Comparison of ENCODE assay signal across 18 cellular contexts in genomic region chr12:104072099-104072498, GRCh38. TPM values are rescaled to one million over a fixed set of nuclear protein-coding genes. Genes with fewer than 3 reads are reported as not detected.
DNase-seq lines count a peak whose midpoint lies in the region; ATAC-seq and TF ChIP-seq lines count a peak whose summit lies in the region.
"Had no signal": no experiment of that assay in that cellular context is flagged by ENCODE, and none has a peak within 500 bp of the region (broad histone marks: within the 10 kb centered on the region; RNA-seq: fewer than 3 reads in every experiment).

No MANE protein-coding gene starts in this region.

- in situ Hi-C loops in IMR-90 (cut with MboI; ENCODE audit: low sequenced_read_pairs), result no loop called here
- in situ Hi-C loops in astrocyte of the spinal cord (cut with HindIII; ENCODE audit: low sequenced_read_pairs), result no loop called here

- WGBS in IMR-90 (ENCODE audit: extremely low coverage in 2 of 2, insufficient read length in 1 of 2), 2 experiments, result 67% methylated on average over 1 of the region's 2 CpGs; no CpG with 5 or more reads in 1 of the 2 experiments

- dilution Hi-C loops in IMR-90 (cut with HindIII; ENCODE audit: low sequenced_read_pairs, unreplicated experiment), result no loop called here

- H3K18ac ChIP-seq in IMR-90 (ENCODE audit: low read depth, low read length), result no peak overlapping the region

- H3K79me1 ChIP-seq in IMR-90 (ENCODE audit: low read depth in 1 of 2, low read length in 2 of 2), result peaks cover 7 to 49% of the 10 kb centered on the region in 2 experiments

- H3K14ac ChIP-seq in IMR-90 (replicated peaks; ENCODE audit: low read depth, low read length), result no peak overlapping the region

- H3K4me1 ChIP-seq in IMR-90 (ENCODE audit: control insufficient read depth, insufficient read depth, low read length), result peaks cover 2% of the 10 kb centered on the region; the same call in 1 of the 2 replicates
- H3K4me1 ChIP-seq: A549, BE2C, BLaER1 had no signal

- peak overlapping the region in 1 of 2 experiments; percentile 67; a peak in 1 of 4 replicates for H4K8ac ChIP-seq in IMR-90 (ENCODE audit: low read depth in 2 of 2, low read length in 2 of 2)

- H4K20me1 ChIP-seq in IMR-90 (ENCODE audit: insufficient read depth, low read length), result peaks cover 4% of the 10 kb centered on the region; the same call in 1 of the 2 replicates
- H4K20me1 ChIP-seq: BLaER1 had no signal

- no peak overlapping the region for H3K23ac ChIP-seq in IMR-90 (ENCODE audit: low read depth, low read length)

- peak overlapping the region; percentile 72 for H2BK5ac ChIP-seq in IMR-90 (ENCODE audit: low read depth, low read length, poor library complexity, severe bottlenecking)

- H3K27me3 ChIP-seq in IMR-90 (ENCODE audit: control insufficient read depth, insufficient read depth, low read length), result no peaks in the 10 kb centered on the region
- H3K27me3 ChIP-seq: BE2C, BLaER1 had no signal

- intact Hi-C loops in IMR-90 (cut with micrococcal nuclease), result no loop called here

- no peak overlapping the region for H2BK20ac ChIP-seq in IMR-90 (ENCODE audit: low read depth, low read length)

- no peak overlapping the region for H2AFZ ChIP-seq in IMR-90 (replicated peaks; ENCODE audit: low read length, poor library complexity)

- no peak overlapping the region for H3K9ac ChIP-seq in IMR-90 (ENCODE audit: low read depth, low read length)
- H3K9ac ChIP-seq: BLaER1 had no signal

- BruUV-seq in IMR-90 (replicated peaks; lab: Mats Ljungman, UMichigan), result no TSS peak

- no peak overlapping the region for H2BK15ac ChIP-seq in IMR-90 (ENCODE audit: low read depth, low read length)

- H4K5ac ChIP-seq in IMR-90 (ENCODE audit: low read depth, low read length), result no peak overlapping the region

- H3K4me2 ChIP-seq in IMR-90 (ENCODE audit: low read depth, low read length), result no peak overlapping the region
- H3K4me2 ChIP-seq: A549, BLaER1 had no signal

- H3K56ac ChIP-seq in IMR-90 (ENCODE audit: extremely low read depth, insufficient read depth, low read length), result no peak overlapping the region

- H2BK120ac ChIP-seq in IMR-90 (ENCODE audit: low read depth, low read length), result no peak overlapping the region

- CTCF ChIA-PET in IMR-90 (lab: Yijun Ruan, JAX), result no interaction called here

- H4K91ac ChIP-seq in IMR-90 (ENCODE audit: insufficient read depth, low read depth, low read length), result no peak overlapping the region

- POLR2A ChIA-PET in IMR-90 (lab: Charles Lee; ENCODE audit: unreplicated experiment), result no interaction called here

- H3K4me3 ChIP-seq in IMR-90 (ENCODE audit: insufficient read depth, low read depth, low read length), result no peak overlapping the region
- H3K4me3 ChIP-seq in astrocyte of the spinal cord (ENCODE audit: low read depth, low read length), result no peak overlapping the region
- H3K4me3 ChIP-seq: A549, BLaER1 had no signal

- peak; percentile 92 for ATAC-seq in IMR-90 (ENCODE audit: low read depth)
- ATAC-seq in HG03097 (IDR thresholded peaks at IDR 0.05; ENCODE audit: low FRiP score, unreplicated experiment), result no peak
- ATAC-seq: A549; CD8-positive, alpha-beta T cell had no signal

- TF ChIP-seq POLR2A in IMR-90 (IDR thresholded peaks at IDR 0.05; ENCODE audit: low read depth, low read length), result no peak

- H2AK9ac ChIP-seq in IMR-90 (replicated peaks; ENCODE audit: low read depth, low read length, poor library complexity), result no peak overlapping the region

- TF ChIP-seq CTCF in IMR-90 (conservative IDR thresholded peaks at IDR 0.05; ENCODE audit: low read depth, low read length) (no peak), astrocyte of the spinal cord (IDR thresholded peaks at IDR 0.05; ENCODE audit: low read depth, low read length) (no peak)

- peak overlapping the region; percentile 88; the same call in 1 of the 2 replicates for H3K27ac ChIP-seq in IMR-90 (ENCODE audit: insufficient read depth, low read length)
- H3K27ac ChIP-seq: 22Rv1, A549, BLaER1 had no signal

- DNase-seq in IMR-90 (peak; percentile 50), astrocyte of the spinal cord (ENCODE audit: low read depth, low spot score) (peak; percentile 12), iris pigment epithelial cell (ENCODE audit: low read depth) (peak; percentile 54), CD1c-positive myeloid dendritic cell (ENCODE audit: extremely low spot score) (no peak)
- DNase-seq: ACHN; BE2C; C1 segment of cervical spinal cord; Caco-2; Calu3; CD4-positive, alpha-beta T cell; CD8-positive, alpha-beta T cell; DMS79 treated with DMSO at 0.1 percent for 48 hours; GF-D8 had no signal

- H3K4ac ChIP-seq in IMR-90 (ENCODE audit: low read depth, low read length), result no peak overlapping the region

- H3K36me3 ChIP-seq in IMR-90 (ENCODE audit: control insufficient read depth, insufficient read depth, low read length), result peaks cover 16% of the 10 kb centered on the region

- H3K9me1 ChIP-seq in IMR-90 (ENCODE audit: insufficient read depth, low read length), result no peaks in the 10 kb centered on the region

- TF ChIP-seq RAD21 in IMR-90 (IDR thresholded peaks at IDR 0.05; ENCODE audit: low read length), result no peak

- H2AK5ac ChIP-seq in IMR-90 (ENCODE audit: low read depth, low read length), result 0 out of 2 replicates have a peak overlapping the region, but pooled peaks have one; percentile 78

- H3K9me3 ChIP-seq in IMR-90 (ENCODE audit: control insufficient read depth, insufficient read depth, low read length), result no peaks in the 10 kb centered on the region
- H3K9me3 ChIP-seq: A549, BE2C, BLaER1, Caco-2 had no signal

TF ChIP-seq in IMR-90, 13 proteins besides CTCF, POLR2A, EP300 and RAD21:
- TF ChIP-seq CEBPB (IDR thresholded peaks at IDR 0.05; ENCODE audit: low read depth, low read length), result no peak
- TF ChIP-seq MAFK (IDR thresholded peaks at IDR 0.05; ENCODE audit: low read depth, low read length), result no peak
- TF ChIP-seq ELK1 (IDR thresholded peaks at IDR 0.05; ENCODE audit: borderline replicate concordance, low read depth, low read length), result no peak
- no peak for TF ChIP-seq USF2 (IDR thresholded peaks at IDR 0.05; ENCODE audit: low read depth, low read length)
- TF ChIP-seq MAZ (IDR thresholded peaks at IDR 0.05; ENCODE audit: borderline replicate concordance, low read depth, low read length), result no peak
- no peak for TF ChIP-seq RFX5 (IDR thresholded peaks at IDR 0.05; ENCODE audit: low read depth, low read length)
- no peak for TF ChIP-seq CHD1 (IDR thresholded peaks at IDR 0.05; ENCODE audit: low read depth, low read length)
- no peak for TF ChIP-seq FOS (IDR thresholded peaks at IDR 0.05; ENCODE audit: low read depth, low read length)
TF ChIP-seq in IMR-90: peak in this region for 0.

RNA-seq across cellular contexts. Expression of gene HCFC2, which starts 7.8 kb away (rescaled TPM):
- total RNA-seq in IMR-90 (2012; rRNA removed), result 33.3 and 34.2 TPM in 2 replicates
- polyA plus RNA-seq in IMR-90 (2012; rRNA removed), result 10.7 and 12.0 TPM in 2 replicates
- 2.1 and 2.8 TPM in 2 replicates for polyA plus RNA-seq in IMR-90 (2012; cell fraction: cytosol; rRNA removed)
- polyA plus RNA-seq in IMR-90 (2012; cell fraction: nucleus; rRNA removed; ENCODE audit: low replicate concordance), result 3.9 and 35.5 TPM in 2 replicates

RNA-seq across cellular contexts. Expression of gene GLT8D2, which starts 22.1 kb away (rescaled TPM):
- total RNA-seq in IMR-90 (2012; rRNA removed), result 30.8 and 33.5 TPM in 2 replicates
- 43.3 and 47.9 TPM in 2 replicates for polyA plus RNA-seq in IMR-90 (2012; rRNA removed)
- 19.6 and 26.2 TPM in 2 replicates for polyA plus RNA-seq in IMR-90 (2012; cell fraction: cytosol; rRNA removed)
- 11.9 and 45.6 TPM in 2 replicates for polyA plus RNA-seq in IMR-90 (2012; cell fraction: nucleus; rRNA removed; ENCODE audit: low replicate concordance)
- total RNA-seq: Caco-2; Calu3; CD4-positive, alpha-beta T cell had no signal
- polyA plus RNA-seq: CD14-positive monocyte had no signal
